Comparison of ENCODE assay signal across 25 cellular contexts in the genomic region with DNA sequence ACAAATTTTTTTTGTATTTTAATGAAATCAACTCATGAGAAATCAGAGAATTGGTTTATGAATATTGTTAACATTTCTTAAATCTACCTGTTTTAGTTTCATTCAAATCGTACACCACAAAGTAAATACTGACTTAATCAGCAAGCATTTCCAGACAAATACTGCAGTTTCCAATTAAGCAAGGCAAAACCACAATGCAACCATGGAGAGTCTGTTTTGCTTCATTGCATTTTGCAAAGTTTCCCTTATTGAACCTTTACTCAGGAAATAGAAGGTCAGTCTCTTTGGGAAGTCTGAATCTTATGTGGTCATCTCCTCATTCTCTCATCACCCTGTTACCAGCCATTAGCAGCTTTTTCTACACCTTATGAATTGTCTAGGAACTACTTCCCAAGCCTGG.
A peak's percentile ranks its signal among the peaks of the same experiment; 100 is the strongest.
DNase-seq lines count a peak whose midpoint lies in the region; ATAC-seq and TF ChIP-seq lines count a peak whose summit lies in the region.
"Had no signal": no experiment of that assay in that cellular context is flagged by ENCODE, and none has a peak within 500 bp of the region (broad histone marks: within the 10 kb centered on the region; RNA-seq: fewer than 3 reads in every experiment).

No MANE protein-coding gene starts in this region.

- no peaks in the 10 kb centered on the region for H3K9me3 ChIP-seq in testis
- H3K9me3 ChIP-seq: BLaER1, SJSA1 had no signal

- DNase-seq in DMS79 (lab: John Stamatoyannopoulos, UW) (peak; percentile 15), NCI-H526 (lab: John Stamatoyannopoulos, UW) (peak; percentile 44 to 45), astrocyte of the hippocampus (ENCODE audit: low read depth, low spot score) (peak; percentile 47), glomerular visceral epithelial cell (ENCODE audit: extremely low spot score) (peak; percentile 9), hippocampal formation (lab: John Stamatoyannopoulos, UW) (no peak), NCI-H345 (lab: John Stamatoyannopoulos, UW) (no peak), testis (no peak)
- DNase-seq: CD4-positive, CD25-positive, alpha-beta regulatory T cell; DND-41; H9; KBM-7; MM.1S; NCI-H1417; NCI-H1694 treated with DMSO at 0.1 percent for 48 hours; NCI-H2081; NCI-H2227 treated with DMSO at 0.1 percent for 48 hours; NCI-H510A; NCI-H748 treated with DMSO at 0.1 percent for 48 hours; Right ventricle myocardium superior; RPMI8226 had no signal

- no peak for ATAC-seq in HG02884 (IDR thresholded peaks at IDR 0.05; ENCODE audit: unreplicated experiment)
- ATAC-seq: GM23338 had no signal

- no peak overlapping the region for H3K4me3 ChIP-seq in testis
- H3K4me3 ChIP-seq: BLaER1, GM23338, PC-9, SJSA1 had no signal

- H3K36me3 ChIP-seq in testis (ENCODE audit: low read depth, missing control alignments): no peaks in the 10 kb centered on the region
- H3K36me3 ChIP-seq: BLaER1, SJSA1 had no signal

- TF ChIP-seq POLR2A in testis (IDR thresholded peaks at IDR 0.05): no peak

- H3K27ac ChIP-seq in testis: no peak overlapping the region
- H3K27ac ChIP-seq: BLaER1, PC-9, SJSA1 had no signal

- H3K4me1 ChIP-seq in testis: no peaks in the 10 kb centered on the region
- H3K4me1 ChIP-seq: BLaER1, SJSA1 had no signal

- intact Hi-C loops in testis (cut with DNase I; ENCODE audit: low total_unique reads): no loop called here

- no peaks in the 10 kb centered on the region for H3K27me3 ChIP-seq in testis
- H3K27me3 ChIP-seq: BLaER1, SJSA1 had no signal

- TF ChIP-seq CTCF in testis (IDR thresholded peaks at IDR 0.05): no peak

- 15 to 42% methylated on average over 1 of the region's 1 CpG for WGBS in testis, 2 donors

Comparison
In these comparisons a context has a peak if more than half of its experiments do, and no peak if none do; other contexts are left out.
1. DNase-seq: peak in DMS79 (single experiment), NCI-H526 (2 of 2), astrocyte of the hippocampus (single experiment) and glomerular visceral epithelial cell (single experiment); none in hippocampal formation (0 of 2), NCI-H345 (single experiment) and testis (single experiment).